ENCODE assay signal across 8 cellular contexts in genomic region chr17:60524463-60525346, GRCh38. TPM values are rescaled to one million over a fixed set of nuclear protein-coding genes. Genes with fewer than 3 reads are reported as not detected.
DNase-seq lines count a peak whose midpoint lies in the region; ATAC-seq, FAIRE-seq and TF ChIP-seq lines count a peak whose summit lies in the region.

No MANE protein-coding gene starts in this region.

- peak overlapping the region; percentile 98 for H3K4me3 ChIP-seq in CD4-positive, CD25-positive, alpha-beta regulatory T cell (ENCODE audit: low read depth, low read length)
- peak overlapping the region; percentile 87 for H3K4me3 ChIP-seq in HUES64 (ENCODE audit: low read length)
- peak overlapping the region; percentile 96 to 97 for H3K4me3 ChIP-seq in ascending aorta
- H3K4me3 ChIP-seq in subcutaneous abdominal adipose tissue (ENCODE audit: low read depth in 1 of 5, low read length in 5 of 5), result peak overlapping the region; percentile 91 to 100 (median 100)

- peak in 1 of 3 donors; percentile 3 for DNase-seq in CD4-positive, CD25-positive, alpha-beta regulatory T cell
- no peak for DNase-seq in ascending aorta (ENCODE audit: low spot score in 2 of 2)
- no peak for DNase-seq in NCI-H2029 (lab: John Stamatoyannopoulos, UW)
- no peak for DNase-seq in left lobe of liver (ENCODE audit: low spot score)
- no peak for DNase-seq in GM12891 (ENCODE audit: insufficient read length, low spot score)

- no peak for TF ChIP-seq CTCF in ascending aorta (IDR thresholded peaks at IDR 0.05)

- H3K36me3 Mint-ChIP-seq in CD4-positive, CD25-positive, alpha-beta regulatory T cell, result peaks cover 6% of the 10 kb centered on the region

- ATAC-seq in CD4-positive, CD25-positive, alpha-beta regulatory T cell (ENCODE audit: low read depth in 2 of 2), result no peak
- ATAC-seq in left lobe of liver, result no peak

- peak overlapping the region; percentile 98 to 100 (median 99) for H3K4me3 Mint-ChIP-seq in CD4-positive, CD25-positive, alpha-beta regulatory T cell

- peak overlapping the region; percentile 96 for H3K27ac ChIP-seq in CD4-positive, CD25-positive, alpha-beta regulatory T cell (ENCODE audit: insufficient read depth, low read length, poor library complexity, severe bottlenecking)
- H3K27ac ChIP-seq in HUES64 (ENCODE audit: low read depth, low read length), result no peak overlapping the region
- peak overlapping the region; percentile 96 to 100 for H3K27ac ChIP-seq in ascending aorta
- H3K27ac ChIP-seq in layer of hippocampus (ENCODE audit: low read depth, low read length), result peak overlapping the region; percentile 98
- peak overlapping the region; percentile 96 for H3K27ac ChIP-seq in subcutaneous abdominal adipose tissue (ENCODE audit: low read depth, low read length)

- H3K27me3 ChIP-seq in CD4-positive, CD25-positive, alpha-beta regulatory T cell (ENCODE audit: control insufficient read depth, insufficient read depth, low read length), result no peaks in the 10 kb centered on the region
- H3K27me3 ChIP-seq in HUES64 (ENCODE audit: insufficient read depth, low read length), result no peaks in the 10 kb centered on the region
- no peaks in the 10 kb centered on the region for H3K27me3 ChIP-seq in ascending aorta
- no peaks in the 10 kb centered on the region for H3K27me3 ChIP-seq in layer of hippocampus (ENCODE audit: control insufficient read depth, insufficient read depth, low read length)
- H3K27me3 ChIP-seq in subcutaneous abdominal adipose tissue (ENCODE audit: control insufficient read depth in 5 of 5, insufficient read depth in 4 of 5, low read length in 5 of 5), result no peaks in the 10 kb centered on the region

- no peaks in the 10 kb centered on the region for H3K9me3 Mint-ChIP-seq in CD4-positive, CD25-positive, alpha-beta regulatory T cell

- TF ChIP-seq POLR2A in GM12891 (IDR thresholded peaks at IDR 0.05; ENCODE audit: low read depth, low read length), result no peak

- peaks cover 38% of the 10 kb centered on the region for H3K4me1 ChIP-seq in CD4-positive, CD25-positive, alpha-beta regulatory T cell (ENCODE audit: control insufficient read depth, insufficient read depth, low read length, poor library complexity, severe bottlenecking)
- H3K4me1 ChIP-seq in HUES64 (ENCODE audit: insufficient read depth, low read length) (peaks cover 13% of the 10 kb centered on the region), ascending aorta (peaks cover 3 to 33% of the 10 kb centered on the region in 2 donors), subcutaneous abdominal adipose tissue (ENCODE audit: control insufficient read depth in 5 of 5, insufficient read depth in 5 of 5, low read length in 5 of 5) (peaks cover 0 to 51% (median 45%) of the 10 kb centered on the region in 5 donors)

- no peaks in the 10 kb centered on the region for H3K9me3 ChIP-seq in CD4-positive, CD25-positive, alpha-beta regulatory T cell (ENCODE audit: control insufficient read depth in 2 of 2, low read length in 2 of 2)
- H3K9me3 ChIP-seq in HUES64 (ENCODE audit: insufficient read depth, low read depth, low read length) (no peaks in the 10 kb centered on the region), ascending aorta (no peaks in the 10 kb centered on the region), subcutaneous abdominal adipose tissue (ENCODE audit: control insufficient read depth in 5 of 5, low read length in 5 of 5) (no peaks in the 10 kb centered on the region)

- no peak for FAIRE-seq in GM12891 (lab: Jason Lieb, UNC)

- 17% methylated on average over 6 of the region's 9 CpGs for WGBS in HUES64

- H3K27ac Mint-ChIP-seq in CD4-positive, CD25-positive, alpha-beta regulatory T cell, result peak overlapping the region; percentile 99

- H3K9ac ChIP-seq in HUES64 (ENCODE audit: low read depth, low read length) (peak overlapping the region; percentile 97), subcutaneous abdominal adipose tissue (ENCODE audit: low read length in 5 of 5) (peak overlapping the region; percentile 81 to 98 (median 96))

- peaks cover 10% of the 10 kb centered on the region for H3K36me3 ChIP-seq in CD4-positive, CD25-positive, alpha-beta regulatory T cell (ENCODE audit: control insufficient read depth, insufficient read depth, low read length)
- H3K36me3 ChIP-seq in HUES64 (ENCODE audit: insufficient read depth, low read length) (peaks cover 3% of the 10 kb centered on the region), ascending aorta (peaks cover 0 to 2% of the 10 kb centered on the region in 2 donors), subcutaneous abdominal adipose tissue (ENCODE audit: control insufficient read depth in 5 of 5, insufficient read depth in 5 of 5, low read length in 5 of 5) (peaks cover 0 to 3% (median 0%) of the 10 kb centered on the region in 5 donors)

- intact Hi-C loops in ascending aorta (cut with DNase I), result loop anchor here (5.0 to 10.0 kb wide), 4 partner anchors 48 to 890 kb away; no protein-coding TSS in a partner anchor

- no peaks in the 10 kb centered on the region for H3K27me3 Mint-ChIP-seq in CD4-positive, CD25-positive, alpha-beta regulatory T cell

- peaks cover 14 to 62% (median 48%) of the 10 kb centered on the region in 4 donors for H3K4me1 Mint-ChIP-seq in CD4-positive, CD25-positive, alpha-beta regulatory T cell

TF ChIP-seq in GM12891, 5 proteins besides CTCF, POLR2A, EP300 and RAD21:
- TF ChIP-seq PAX5 (IDR thresholded peaks at IDR 0.05; ENCODE audit: insufficient read depth, low read length, severe bottlenecking) (no peak), POLR2AphosphoS5 (IDR thresholded peaks at IDR 0.05; ENCODE audit: low read depth, low read length) (no peak), TAF1 (IDR thresholded peaks at IDR 0.05; ENCODE audit: low read depth, low read length) (no peak), POU2F2 (IDR thresholded peaks at IDR 0.05; ENCODE audit: low read depth, low read length) (no peak), SPI1 (IDR thresholded peaks at IDR 0.05; ENCODE audit: low read depth, low read length) (no peak)

RNA-seq across cellular contexts. Expression of gene APPBP2, which starts 1.3 kb away (rescaled TPM):
- 39.1 TPM for total RNA-seq in CD4-positive, CD25-positive, alpha-beta regulatory T cell
- polyA plus RNA-seq in CD4-positive, CD25-positive, alpha-beta regulatory T cell, result 10 to 100 TPM; 26.2 to 38.6 (median 30.5) TPM
- 12.7 TPM for polyA plus RNA-seq in HUES64 (2013, experiment 1 of 2)
- polyA plus RNA-seq in HUES64 (2013, experiment 2 of 2), result 10.8 TPM
- total RNA-seq in ascending aorta, result 8.6 TPM
- 13.6 TPM for total RNA-seq in left lobe of liver
- polyA plus RNA-seq in GM12891 (2012; ENCODE audit: low read depth, missing spikeins), result 6.2 TPM
